In genomic region chr10:78042752-78043104, GRCh38 we compare ENCODE assay signal across 21 cellular contexts. TPM values are rescaled to one million over a fixed set of nuclear protein-coding genes. Genes with fewer than 3 reads are reported as not detected.
DNase-seq lines count a peak whose midpoint lies in the region; ATAC-seq and TF ChIP-seq lines count a peak whose summit lies in the region.
"Had no signal": no experiment of that assay in that cellular context is flagged by ENCODE, and none has a peak within 500 bp of the region (broad histone marks: within the 10 kb centered on the region; RNA-seq: fewer than 3 reads in every experiment).

No MANE protein-coding gene starts in this region.

- peaks cover 50% of the 10 kb centered on the region for H3K4me1 Mint-ChIP-seq in activated CD4-positive, alpha-beta T cell treated with anti-CD3 and anti-CD28 coated beads, Interleukin-2, amount 10 ng/mL, durations not matched to agents 24 days and 14 days
- peaks cover 59% of the 10 kb centered on the region for H3K4me1 Mint-ChIP-seq in activated CD8-positive, alpha-beta T cell treated with anti-CD3 and anti-CD28 coated beads, Interleukin-2, amount 10 ng/mL, durations not matched to agents 7 days and 5 days (ENCODE audit: low read depth)
- peaks cover 36% of the 10 kb centered on the region for H3K4me1 Mint-ChIP-seq in memory B cell

- WGBS in suprapubic skin, result 98% methylated on average over 6 of the region's 6 CpGs
- WGBS in tibial nerve, 2 donors, result 97% methylated on average over 6 of the region's 6 CpGs

- POLR2A ChIA-PET in HEK293 (lab: Yijun Ruan, JAX), result interaction anchor here (0.6 to 2.3 kb wide), 3 partner anchors 9 to 27 kb away, joined by 4 to 16 read pairs (median 5); partner anchors contain the start of gene RPS24
- POLR2A ChIA-PET in activated CD8-positive, alpha-beta T cell treated with anti-CD3 and anti-CD28 coated beads, Interleukin-2, amount 10 ng/mL, durations not matched to agents 7 days and 5 days (lab: Charles Lee), result interaction anchor here (1.5 kb wide), 1 partner anchor 9 kb away, joined by 7 read pairs; the partner anchor contains the start of gene RPS24

- H3K9me3 ChIP-seq in HEK293 (ENCODE audit: control insufficient read depth, insufficient read depth, low read depth, low read length), result no peaks in the 10 kb centered on the region
- H3K9me3 ChIP-seq in suprapubic skin, result no peaks in the 10 kb centered on the region
- H3K9me3 ChIP-seq in tibial nerve, result no peaks in the 10 kb centered on the region
- H3K9me3 ChIP-seq: gastrocnemius medialis had no signal

- H3K9me3 Mint-ChIP-seq in activated CD4-positive, alpha-beta T cell treated with anti-CD3 and anti-CD28 coated beads, Interleukin-2, amount 10 ng/mL, durations not matched to agents 24 days and 14 days, result no peaks in the 10 kb centered on the region
- H3K9me3 Mint-ChIP-seq in activated CD8-positive, alpha-beta T cell treated with anti-CD3 and anti-CD28 coated beads, Interleukin-2, amount 10 ng/mL, durations not matched to agents 7 days and 5 days (ENCODE audit: insufficient read depth), result no peaks in the 10 kb centered on the region
- no peaks in the 10 kb centered on the region for H3K9me3 Mint-ChIP-seq in memory B cell
- H3K9me3 Mint-ChIP-seq: type B pancreatic cell had no signal

- intact Hi-C loops in activated CD4-positive, alpha-beta T cell treated with anti-CD3 and anti-CD28 coated beads, Interleukin-2, amount 10 ng/mL, durations not matched to agents 24 days and 14 days (cut with micrococcal nuclease), result loop anchor here (10.0 kb wide), 1 partner anchor 532 kb away; no protein-coding TSS in a partner anchor

- ATAC-seq in activated CD8-positive, alpha-beta T cell treated with anti-CD3 and anti-CD28 coated beads, Interleukin-2, amount 10 ng/mL, durations not matched to agents 7 days and 5 days, result no peak
- no peak for ATAC-seq in memory B cell (ENCODE audit: low read depth)
- ATAC-seq: gastrocnemius medialis had no signal

- TF ChIP-seq CTCF in HEK293 (tag by site-specific recombination; IDR thresholded peaks at IDR 0.05) (no peak), suprapubic skin (IDR thresholded peaks at IDR 0.05) (no peak), tibial nerve (IDR thresholded peaks at IDR 0.05) (no peak)

- H3K36me3 Mint-ChIP-seq in activated CD4-positive, alpha-beta T cell treated with anti-CD3 and anti-CD28 coated beads, Interleukin-2, amount 10 ng/mL, durations not matched to agents 24 days and 14 days (ENCODE audit: low read depth), result peaks cover 49% of the 10 kb centered on the region
- H3K36me3 Mint-ChIP-seq in activated CD8-positive, alpha-beta T cell treated with anti-CD3 and anti-CD28 coated beads, Interleukin-2, amount 10 ng/mL, durations not matched to agents 7 days and 5 days (ENCODE audit: low read depth), result peaks cover 49% of the 10 kb centered on the region
- H3K36me3 Mint-ChIP-seq in memory B cell, result peaks cover 31% of the 10 kb centered on the region

- no peak for DNase-seq in activated CD4-positive, alpha-beta T cell treated with anti-CD3 and anti-CD28 coated beads, Interleukin-2, amount 10 ng/mL, durations not matched to agents 24 days and 14 days
- no peak for DNase-seq in activated CD4-positive, alpha-beta T cell treated with anti-CD3 and anti-CD28 coated beads, Interleukin-2, amount 50 U/mL, for 4 hours
- no peak for DNase-seq in activated CD8-positive, alpha-beta T cell treated with anti-CD3 and anti-CD28 coated beads, Interleukin-2, amount 10 ng/mL, durations not matched to agents 7 days and 5 days
- DNase-seq in memory B cell (ENCODE audit: low spot score in 2 of 2) (no peak), suprapubic skin (ENCODE audit: low spot score in 2 of 2) (no peak), NCI-H1417 treated with DMSO at 0.1 percent for 48 hours (lab: John Stamatoyannopoulos, UW) (no peak), tibial nerve (ENCODE audit: low spot score in 2 of 2) (no peak)
- DNase-seq: activated CD4-positive, CD25-positive, alpha-beta regulatory T cell; DMS79 treated with DMSO at 0.1 percent for 48 hours; dorsolateral prefrontal cortex; gastrocnemius medialis; left colon; NCI-H1048; NCI-H2107; SIG-M5; stimulated activated CD4-positive, alpha-beta T cell treated with anti-CD3 and anti-CD28 coated beads, Interleukin-12 subunit alpha, Interleukin-12 subunit beta, amount 100 ng/mL, for 4 hours; stimulated activated naive CD4-positive, alpha-beta T cell; T-helper 2 cell had no signal

- H3K27me3 ChIP-seq in suprapubic skin (no peaks in the 10 kb centered on the region), tibial nerve (no peaks in the 10 kb centered on the region)
- H3K27me3 ChIP-seq: dorsolateral prefrontal cortex, gastrocnemius medialis had no signal

- H3K27me3 Mint-ChIP-seq in activated CD4-positive, alpha-beta T cell treated with anti-CD3 and anti-CD28 coated beads, Interleukin-2, amount 10 ng/mL, durations not matched to agents 24 days and 14 days, result no peaks in the 10 kb centered on the region
- no peaks in the 10 kb centered on the region for H3K27me3 Mint-ChIP-seq in activated CD8-positive, alpha-beta T cell treated with anti-CD3 and anti-CD28 coated beads, Interleukin-2, amount 10 ng/mL, durations not matched to agents 7 days and 5 days (ENCODE audit: low read depth)
- H3K27me3 Mint-ChIP-seq in memory B cell, result no peaks in the 10 kb centered on the region
- H3K27me3 Mint-ChIP-seq: type B pancreatic cell had no signal

- H3K4me3 Mint-ChIP-seq in activated CD4-positive, alpha-beta T cell treated with anti-CD3 and anti-CD28 coated beads, Interleukin-2, amount 10 ng/mL, durations not matched to agents 24 days and 14 days, result no peak overlapping the region
- no peak overlapping the region for H3K4me3 Mint-ChIP-seq in activated CD8-positive, alpha-beta T cell treated with anti-CD3 and anti-CD28 coated beads, Interleukin-2, amount 10 ng/mL, durations not matched to agents 7 days and 5 days
- no peak overlapping the region for H3K4me3 Mint-ChIP-seq in memory B cell
- H3K4me3 Mint-ChIP-seq: type B pancreatic cell had no signal

- no peak for TF ChIP-seq EP300 in suprapubic skin (IDR thresholded peaks at IDR 0.05)
- TF ChIP-seq EP300 in tibial nerve (IDR thresholded peaks at IDR 0.05), result no peak

- H3K27ac ChIP-seq in HEK293 (ENCODE audit: extremely low read depth, low read depth, low read length) (no peak overlapping the region), suprapubic skin (no peak overlapping the region), tibial nerve (no peak overlapping the region)
- H3K27ac ChIP-seq: gastrocnemius medialis, HL-60 had no signal

- TF ChIP-seq POLR2A in suprapubic skin (IDR thresholded peaks at IDR 0.05) (no peak), tibial nerve (IDR thresholded peaks at IDR 0.05) (no peak)

- H3K4me3 ChIP-seq in HEK293 (ENCODE audit: low read depth, low read length) (no peak overlapping the region), suprapubic skin (no peak overlapping the region), tibial nerve (no peak overlapping the region)
- H3K4me3 ChIP-seq: dorsolateral prefrontal cortex, gastrocnemius medialis had no signal

- H3K27ac Mint-ChIP-seq in activated CD4-positive, alpha-beta T cell treated with anti-CD3 and anti-CD28 coated beads, Interleukin-2, amount 10 ng/mL, durations not matched to agents 24 days and 14 days, result peak overlapping the region; percentile 0
- peak overlapping the region; percentile 40 for H3K27ac Mint-ChIP-seq in activated CD8-positive, alpha-beta T cell treated with anti-CD3 and anti-CD28 coated beads, Interleukin-2, amount 10 ng/mL, durations not matched to agents 7 days and 5 days
- peak overlapping the region; percentile 73 for H3K27ac Mint-ChIP-seq in memory B cell
- H3K27ac Mint-ChIP-seq: type B pancreatic cell had no signal

- H3K4me1 ChIP-seq in HEK293 (ENCODE audit: control insufficient read depth, insufficient read depth, low read length) (no peaks in the 10 kb centered on the region), suprapubic skin (peaks cover 20% of the 10 kb centered on the region), tibial nerve (peaks cover 0 to 37% (median 0%) of the 10 kb centered on the region in 4 donors)

- H3K36me3 ChIP-seq in HEK293 (ENCODE audit: control insufficient read depth in 2 of 2, insufficient read depth in 1 of 2, low read length in 2 of 2) (peaks cover 25 to 58% of the 10 kb centered on the region in 2 experiments), suprapubic skin (peaks cover 49% of the 10 kb centered on the region), tibial nerve (peaks cover 0 to 56% (median 10%) of the 10 kb centered on the region in 3 donors)

- CTCF ChIA-PET in HEK293 (lab: Yijun Ruan, JAX), result interaction anchor here (0.6 to 1.2 kb wide), 3 partner anchors 9 to 887 kb away, joined by 3 to 4 read pairs (median 3); no protein-coding TSS in a partner anchor
- CTCF ChIA-PET in activated CD8-positive, alpha-beta T cell treated with anti-CD3 and anti-CD28 coated beads, Interleukin-2, amount 10 ng/mL, durations not matched to agents 7 days and 5 days (lab: Charles Lee), result interaction anchor here (0.7 kb wide), 1 partner anchor 615 kb away, joined by 3 read pairs; no protein-coding TSS in a partner anchor

TF ChIP-seq in HEK293, 187 proteins besides CTCF, POLR2A, EP300 and RAD21 (continues in another document):
- TF ChIP-seq ZBTB17 (tag by site-specific recombination; IDR thresholded peaks at IDR 0.05), result peak; percentile 76; the same call in 1 of the 2 replicates

RNA-seq across cellular contexts. Expression of gene RPS24, which starts 9.1 kb away (rescaled TPM):
- 1,816 and 1,818 TPM in 2 replicates for total RNA-seq in activated CD4-positive, alpha-beta T cell treated with anti-CD3 and anti-CD28 coated beads, Interleukin-2, amount 10 ng/mL, durations not matched to agents 24 days and 14 days
- total RNA-seq in activated CD8-positive, alpha-beta T cell treated with anti-CD3 and anti-CD28 coated beads, Interleukin-2, amount 10 ng/mL, durations not matched to agents 7 days and 5 days, result 1,000 to 10,000 TPM; 1,446 to 1,455 TPM
- 1,000 to 10,000 TPM; 1,912 to 3,227 (median 3,162) TPM for total RNA-seq in suprapubic skin
- 1,000 to 10,000 TPM; 1,426 to 2,100 (median 1,895) TPM for total RNA-seq in tibial nerve

RNA-seq across cellular contexts. Expression of gene POLR3A, which starts 13.4 kb away (rescaled TPM):
- 27.8 and 28.7 TPM in 2 replicates for total RNA-seq in activated CD4-positive, alpha-beta T cell treated with anti-CD3 and anti-CD28 coated beads, Interleukin-2, amount 10 ng/mL, durations not matched to agents 24 days and 14 days
- total RNA-seq in activated CD8-positive, alpha-beta T cell treated with anti-CD3 and anti-CD28 coated beads, Interleukin-2, amount 10 ng/mL, durations not matched to agents 7 days and 5 days, result 10 to 100 TPM; 17.0 to 18.5 TPM
- total RNA-seq in suprapubic skin (10 to 100 TPM in 3 of 4 donors, 1 to 10 TPM in 1; 9.7 to 18.3 (median 12.8) TPM), tibial nerve (10 to 100 TPM; 10.2 to 16.8 (median 11.4) TPM)

Comparison
In these comparisons a context has a peak if more than half of its experiments do, and no peak if none do; other contexts are left out.
1. H3K27ac Mint-ChIP-seq: peak in every context shown above with its lines; median percentile 73 in memory B cell; 40 in activated CD8-positive, alpha-beta T cell treated with anti-CD3 and anti-CD28 coated beads, Interleukin-2, amount 10 ng/mL, durations not matched to agents 7 days and 5 days; 0 in activated CD4-positive, alpha-beta T cell treated with anti-CD3 and anti-CD28 coated beads, Interleukin-2, amount 10 ng/mL, durations not matched to agents 24 days and 14 days.